25 cellular contexts compared by ENCODE assay signal in genomic region chr6:22642254-22642653, GRCh38.
"Had no signal": no experiment of that assay in that cellular context is flagged by ENCODE, and none has a peak within 500 bp of the region (broad histone marks: within the 10 kb centered on the region; RNA-seq: fewer than 3 reads in every experiment).

No MANE protein-coding gene starts in this region.

- H3K4me2 ChIP-seq: neural progenitor cell had no signal

- FAIRE-seq: bronchial epithelial cell, endometrium, TTC549, urothelium cell line had no signal

- H3K36me3 ChIP-seq: ascending aorta, colonic mucosa, neural progenitor cell, transverse colon had no signal

- H3K9me3 Mint-ChIP-seq: activated T-cell treated with anti-CD3 and anti-CD28 coated beads, Interleukin-2, amount 50 U/mL, for 72 hours; neural progenitor cell had no signal

- H3K4me3 Mint-ChIP-seq: activated T-cell treated with anti-CD3 and anti-CD28 coated beads, Interleukin-2, amount 50 U/mL, for 72 hours; immature natural killer cell; naive thymus-derived CD8-positive, alpha-beta T cell; neural progenitor cell had no signal

- H3K27ac ChIP-seq: ascending aorta, colonic mucosa, neural progenitor cell, testis, transverse colon, VCaP had no signal

- H3K27ac Mint-ChIP-seq: activated naive CD4-positive, alpha-beta T cell treated with anti-CD3 and anti-CD28 coated beads, Interleukin-2, amount 50 U/mL, for 72 hours; activated T-cell treated with anti-CD3 and anti-CD28 coated beads, Interleukin-2, amount 50 U/mL, for 72 hours; immature natural killer cell; naive thymus-derived CD8-positive, alpha-beta T cell; neural progenitor cell had no signal

- H3K27me3 Mint-ChIP-seq: naive thymus-derived CD8-positive, alpha-beta T cell had no signal

- H3K4me1 ChIP-seq: ascending aorta, colonic mucosa, neural progenitor cell, testis, transverse colon had no signal

- DNase-seq: activated CD4-positive, alpha-beta T cell treated with anti-CD3 and anti-CD28 coated beads for 4 hours; activated CD4-positive, alpha-beta T cell treated with anti-CD3 and anti-CD28 coated beads, Interleukin-2, amount 50 U/mL, for 4 hours; activated naive CD4-positive, alpha-beta T cell; activated T-cell treated with anti-CD3 and anti-CD28 coated beads for 4 hours; activated T-cell treated with anti-CD3 and anti-CD28 coated beads, Interleukin-2, amount 50 U/mL, for 72 hours; colonic mucosa; effector CD8-positive, alpha-beta T cell; head of caudate nucleus; hippocampal formation; immature natural killer cell; naive thymus-derived CD8-positive, alpha-beta T cell; posterior cingulate gyrus; right cardiac atrium; stimulated activated CD4-positive, alpha-beta T cell treated with anti-CD3 and anti-CD28 coated beads, Interleukin-4, amount 100 ng/mL, for 1 hour; stimulated activated naive CD8-positive, alpha-beta T cell treated with anti-CD3 and anti-CD28 coated beads, Interleukin-15, Interleukin-2, amounts not matched to agents 100 U/mL and 50 U/mL, for 24 hours; testis; transverse colon had no signal

- H3K9me3 ChIP-seq: ascending aorta, colonic mucosa, testis, transverse colon had no signal

- H3K9ac ChIP-seq: neural progenitor cell had no signal

- H3K4me3 ChIP-seq: ascending aorta, colonic mucosa, neural progenitor cell, testis, transverse colon had no signal

- H3K27me3 ChIP-seq: ascending aorta, colonic mucosa, neural progenitor cell, testis, transverse colon had no signal

- H3K36me3 Mint-ChIP-seq: activated naive CD4-positive, alpha-beta T cell treated with anti-CD3 and anti-CD28 coated beads, Interleukin-2, amount 50 U/mL, for 72 hours; immature natural killer cell; naive thymus-derived CD8-positive, alpha-beta T cell; neural progenitor cell had no signal

- H3K4me1 Mint-ChIP-seq: immature natural killer cell; naive thymus-derived CD8-positive, alpha-beta T cell had no signal
